36 cellular contexts compared by ENCODE assay signal in genomic region chr1:209500993-209501392, GRCh38.
DNase-seq lines count a peak whose midpoint lies in the region; ATAC-seq, FAIRE-seq and TF ChIP-seq lines count a peak whose summit lies in the region.
"Had no signal": no experiment of that assay in that cellular context is flagged by ENCODE, and none has a peak within 500 bp of the region (broad histone marks: within the 10 kb centered on the region; RNA-seq: fewer than 3 reads in every experiment).

No MANE protein-coding gene starts in this region.

- H3K9me2 ChIP-seq in HCT116 (ENCODE audit: insufficient read depth), result no peaks in the 10 kb centered on the region

- TF ChIP-seq CTCF in HepG2 (CRISPR knock-in tag; IDR thresholded peaks at IDR 0.05), result no peak
- TF ChIP-seq CTCF in right lobe of liver (IDR thresholded peaks at IDR 0.05), result no peak
- TF ChIP-seq CTCF in HCT116 (IDR thresholded peaks at IDR 0.05 in 2 of 3, conservative IDR thresholded peaks at IDR 0.05 in 1 of 3; ENCODE audit: borderline replicate concordance in 1 of 3, insufficient read depth in 1 of 3, low read depth in 2 of 3, low read length in 2 of 3), result no peak
- TF ChIP-seq CTCF in HEK293 (tag by site-specific recombination; IDR thresholded peaks at IDR 0.05), result no peak
- TF ChIP-seq CTCF in K562 (IDR thresholded peaks at IDR 0.05 in 2 of 3, conservative IDR thresholded peaks at IDR 0.05 in 1 of 3; ENCODE audit: insufficient read depth in 2 of 3, low read depth in 1 of 3, low read length in 3 of 3), result no peak
- TF ChIP-seq CTCF in Caco-2 (IDR thresholded peaks at IDR 0.05; ENCODE audit: insufficient read depth in 1 of 2, low read depth in 1 of 2, low read length in 1 of 2, severe bottlenecking in 1 of 2, unreplicated experiment in 1 of 2), result no peak

- H3K4me3 ChIP-seq in HepG2 (replicated peaks in 1 of 3; ENCODE audit: insufficient read depth in 1 of 3, low read depth in 2 of 3, low read length in 3 of 3) (no peak overlapping the region), right lobe of liver (no peak overlapping the region), HCT116 (replicated peaks in 1 of 2; ENCODE audit: low read depth in 1 of 2, low read length in 2 of 2) (no peak overlapping the region), HEK293 (ENCODE audit: low read depth, low read length) (no peak overlapping the region), K562 (no peak overlapping the region), Caco-2 (ENCODE audit: low read depth, low read length) (no peak overlapping the region)
- H3K4me3 ChIP-seq: A549; BLaER1; BLaER1 treated with 17β-estradiol and CSF1 and Interleukin-3, amounts not matched to agents 10 nM and 100 nM had no signal

- FAIRE-seq in HepG2 (lab: Jason Lieb, UNC) (no peak), K562 (lab: Jason Lieb, UNC) (no peak)
- FAIRE-seq: A204.1, A549, D721Med had no signal

- H3K9me3 ChIP-seq in HepG2 (ENCODE audit: low read length) (peaks cover 38% of the 10 kb centered on the region), right lobe of liver (peaks cover 0 to 5% (median 0%) of the 10 kb centered on the region in 4 donors), HCT116 (ENCODE audit: control insufficient read depth in 1 of 2, insufficient read depth in 1 of 2, low read depth in 1 of 2, low read length in 2 of 2) (no peaks in the 10 kb centered on the region), HEK293 (ENCODE audit: control insufficient read depth, insufficient read depth, low read depth, low read length) (no peaks in the 10 kb centered on the region), K562 (replicated peaks; ENCODE audit: control insufficient read depth, insufficient read depth, low read depth, low read length) (no peaks in the 10 kb centered on the region), Caco-2 (peaks cover 15% of the 10 kb centered on the region)
- H3K9me3 ChIP-seq: BE2C had no signal

- BruUV-seq in HepG2 (replicated peaks; lab: Mats Ljungman, UMichigan) (no TSS peak), HCT116 (replicated peaks; lab: Mats Ljungman, UMichigan) (no TSS peak), K562 (replicated peaks; lab: Mats Ljungman, UMichigan) (no TSS peak), Caco-2 (replicated peaks; lab: Mats Ljungman, UMichigan) (no TSS peak)

- no peaks in the 10 kb centered on the region for H3K4me1 ChIP-seq in HepG2 (ENCODE audit: insufficient read depth, low read length)
- no peaks in the 10 kb centered on the region for H3K4me1 ChIP-seq in right lobe of liver
- no peaks in the 10 kb centered on the region for H3K4me1 ChIP-seq in HCT116 (ENCODE audit: control insufficient read depth in 1 of 2, insufficient read depth in 2 of 2, low read length in 2 of 2)
- H3K4me1 ChIP-seq in HEK293 (ENCODE audit: control insufficient read depth, insufficient read depth, low read length), result no peaks in the 10 kb centered on the region
- H3K4me1 ChIP-seq in K562 (replicated peaks in 1 of 2; ENCODE audit: control insufficient read depth in 2 of 2, insufficient read depth in 2 of 2, low read length in 2 of 2), result no peaks in the 10 kb centered on the region
- H3K4me1 ChIP-seq in Caco-2, result no peaks in the 10 kb centered on the region
- H3K4me1 ChIP-seq: A549, BE2C had no signal

- H3K36me3 ChIP-seq in HepG2 (replicated peaks in 1 of 2; ENCODE audit: control insufficient read depth in 1 of 2, insufficient read depth in 2 of 2, low read length in 2 of 2) (no peaks in the 10 kb centered on the region), right lobe of liver (no peaks in the 10 kb centered on the region), HCT116 (ENCODE audit: control insufficient read depth in 1 of 2, insufficient read depth in 2 of 2, low read length in 2 of 2) (no peaks in the 10 kb centered on the region), HEK293 (ENCODE audit: control insufficient read depth in 2 of 2, insufficient read depth in 1 of 2, low read length in 2 of 2) (no peaks in the 10 kb centered on the region), K562 (ENCODE audit: control insufficient read depth, insufficient read depth, low read length) (no peaks in the 10 kb centered on the region), Caco-2 (ENCODE audit: control insufficient read depth, insufficient read depth, low read length) (no peaks in the 10 kb centered on the region)
- H3K36me3 ChIP-seq: BE2C, BLaER1 had no signal

- H3K27ac Mint-ChIP-seq in Caco-2 (ENCODE audit: unreplicated experiment), result no peak overlapping the region
- H3K27ac Mint-ChIP-seq: B cell; CD14-positive monocyte; CD4-positive, alpha-beta T cell; CD4-positive, CD25-positive, alpha-beta regulatory T cell; CD8-positive, alpha-beta memory T cell; CD8-positive, alpha-beta T cell had no signal

- no peak overlapping the region for H2AFZ ChIP-seq in HepG2 (ENCODE audit: low read length)
- H2AFZ ChIP-seq in HCT116 (ENCODE audit: low read depth, low read length, poor library complexity, severe bottlenecking), result no peak overlapping the region
- no peak overlapping the region for H2AFZ ChIP-seq in K562 (ENCODE audit: low read depth, low read length)

- H3K27me3 Mint-ChIP-seq in Caco-2 (ENCODE audit: insufficient read depth, unreplicated experiment), result peaks cover 3% of the 10 kb centered on the region
- H3K27me3 Mint-ChIP-seq: CD4-positive, CD25-positive, alpha-beta regulatory T cell had no signal

- no peak for TF ChIP-seq EP300 in HepG2 (IDR thresholded peaks at IDR 0.05; ENCODE audit: low read depth in 2 of 2, low read length in 2 of 2)
- no peak for TF ChIP-seq EP300 in HepG2 (CRISPR knock-in tag; IDR thresholded peaks at IDR 0.05; ENCODE audit: borderline replicate concordance)
- TF ChIP-seq EP300 in K562 (IDR thresholded peaks at IDR 0.05; ENCODE audit: low read length), result no peak

- ATAC-seq in HepG2 (no peak), right lobe of liver (no peak), HCT116 (no peak), K562 (no peak), HG03045 (IDR thresholded peaks at IDR 0.05; ENCODE audit: unreplicated experiment) (no peak)
- ATAC-seq: A549; CD8-positive, alpha-beta T cell had no signal

- H3K36me3 Mint-ChIP-seq in Caco-2 (ENCODE audit: insufficient read depth, unreplicated experiment), result no peaks in the 10 kb centered on the region
- H3K36me3 Mint-ChIP-seq: CD14-positive monocyte; CD4-positive, CD25-positive, alpha-beta regulatory T cell; CD8-positive, alpha-beta memory T cell; CD8-positive, alpha-beta T cell had no signal

- RAD21 ChIA-PET in HCT116 (lab: Charles Lee; ENCODE audit: low non-redundant PET in 1 of 2, low total read pairs in 2 of 2, uncharacterized antibody in 2 of 2, unreplicated experiment in 2 of 2), result no interaction called here

- H3K9ac ChIP-seq in HepG2 (ENCODE audit: insufficient read depth, low read depth, low read length) (no peak overlapping the region), HCT116 (ENCODE audit: low read length) (no peak overlapping the region), K562 (ENCODE audit: insufficient read depth in 1 of 2, low read depth in 2 of 2, low read length in 2 of 2) (no peak overlapping the region)
- H3K9ac ChIP-seq: BLaER1; BLaER1 treated with 17β-estradiol and CSF1 and Interleukin-3, amounts not matched to agents 10 nM and 100 nM had no signal

- CTCF ChIA-PET in HepG2 (lab: Yijun Ruan, JAX; ENCODE audit: low intra/inter-chr PET ratio, low total read pairs) (no interaction called here), HCT116 (lab: Charles Lee) (no interaction called here), HEK293 (lab: Yijun Ruan, JAX) (interaction anchor here (0.6 to 1.1 kb wide), 3 partner anchors 58 to 779 kb away, joined by 3 read pairs; no protein-coding TSS in a partner anchor), K562 (lab: Yijun Ruan, JAX; ENCODE audit: low intra/inter-chr PET ratio) (no interaction called here), Caco-2 (lab: Charles Lee) (no interaction called here)

- TF ChIP-seq POLR2A in HepG2 (IDR thresholded peaks at IDR 0.05; ENCODE audit: insufficient read depth in 1 of 2, low read depth in 2 of 2, low read length in 2 of 2) (no peak), right lobe of liver (IDR thresholded peaks at IDR 0.05) (no peak), HCT116 (IDR thresholded peaks at IDR 0.05; ENCODE audit: borderline replicate concordance, extremely low read depth, insufficient read depth, insufficient read length) (no peak), K562 (conservative IDR thresholded peaks at IDR 0.05) (no peak)

- DNase-seq in HepG2 (ENCODE audit: low spot score) (no peak), right lobe of liver (no peak), HCT116 (ENCODE audit: low read depth, low spot score) (no peak), K562 (ENCODE audit: extremely low read depth in 1 of 4, low spot score in 3 of 4) (no peak), Caco-2 (no peak)
- no peak for DNase-seq in activated CD4-positive, CD25-positive, alpha-beta regulatory T cell (lab: John Stamatoyannopoulos, UW)
- DNase-seq: 8988T; ACHN; AML-193; BE2C; C1 segment of cervical spinal cord; Calu3; CD4-positive, alpha-beta memory T cell; CD4-positive, alpha-beta T cell; CD4-positive, CD25-positive, alpha-beta regulatory T cell; CD8-positive, alpha-beta memory T cell; CD8-positive, alpha-beta T cell; COR-L47; DMS 273 treated with DMSO at 0.1 percent for 48 hours; DMS153; DMS53; DMS79; DMS79 treated with DMSO at 0.1 percent for 48 hours; DND-41; EL had no signal

- H3K4me3 Mint-ChIP-seq in Caco-2 (ENCODE audit: unreplicated experiment), result no peak overlapping the region
- H3K4me3 Mint-ChIP-seq: B cell; CD14-positive monocyte; CD4-positive, alpha-beta memory T cell; CD4-positive, alpha-beta T cell; CD4-positive, CD25-positive, alpha-beta regulatory T cell; CD8-positive, alpha-beta memory T cell; CD8-positive, alpha-beta T cell had no signal

- in situ Hi-C loops in HepG2 (cut with HindIII; ENCODE audit: extremely low pct_ligation_motif_present, low pct_unique_long_range_greater_than_20kb), result no loop called here
- in situ Hi-C loops in K562 (cut with MboI), result no loop called here

- POLR2A ChIA-PET in HepG2 (lab: Yijun Ruan, JAX), result no interaction called here
- POLR2A ChIA-PET in HCT116 (lab: Charles Lee), result no interaction called here
- POLR2A ChIA-PET in HEK293 (lab: Yijun Ruan, JAX), result no interaction called here
- POLR2A ChIA-PET in K562 (lab: Yijun Ruan, JAX), result interaction anchor here (1.2 kb wide), 1 partner anchor 11 kb away, joined by 3 read pairs; no protein-coding TSS in a partner anchor
- POLR2A ChIA-PET in Caco-2 (lab: Charles Lee), result no interaction called here

- no peaks in the 10 kb centered on the region for H3K9me1 ChIP-seq in K562 (ENCODE audit: control insufficient read depth, insufficient read depth, low read length)

- H4K20me1 ChIP-seq in HepG2 (ENCODE audit: insufficient read depth, low read length) (no peaks in the 10 kb centered on the region), HCT116 (ENCODE audit: insufficient read depth) (no peaks in the 10 kb centered on the region), K562 (replicated peaks; ENCODE audit: control insufficient read depth, insufficient read depth, low read length) (no peaks in the 10 kb centered on the region)
- H4K20me1 ChIP-seq: BLaER1; BLaER1 treated with 17β-estradiol and CSF1 and Interleukin-3, amounts not matched to agents 10 nM and 100 nM had no signal

- intact Hi-C loops in HepG2 (cut with micrococcal nuclease; ENCODE audit: unreplicated experiment), result no loop called here
- intact Hi-C loops in right lobe of liver (cut with DNase I), result no loop called here
- intact Hi-C loops in HCT116 (cut with micrococcal nuclease), result no loop called here
- intact Hi-C loops in K562 (cut with micrococcal nuclease), result no loop called here
- intact Hi-C loops in Caco-2 (cut with micrococcal nuclease; ENCODE audit: unreplicated experiment), result no loop called here

- no peaks in the 10 kb centered on the region for H3K4me1 Mint-ChIP-seq in Caco-2 (ENCODE audit: low read depth, unreplicated experiment)
- H3K4me1 Mint-ChIP-seq: B cell; CD14-positive monocyte; CD4-positive, alpha-beta memory T cell; CD4-positive, CD25-positive, alpha-beta regulatory T cell; CD8-positive, alpha-beta memory T cell had no signal

- WGBS in HepG2 (ENCODE audit: low lambda C conversion rate), result 0% methylated on average over 1 of the region's 1 CpG
- 77% methylated on average over 1 of the region's 1 CpG for WGBS in right lobe of liver (ENCODE audit: insufficient coverage, low coverage, low lambda C conversion rate, missing lambda C conversion rate)
- 0% methylated on average over 1 of the region's 1 CpG for WGBS in K562 (ENCODE audit: insufficient coverage, low coverage, missing lambda C conversion rate)

- H3K9me3 Mint-ChIP-seq in Caco-2 (ENCODE audit: unreplicated experiment), result peaks cover 41% of the 10 kb centered on the region

- TF ChIP-seq RAD21 in HepG2 (CRISPR knock-in tag; IDR thresholded peaks at IDR 0.05), result no peak
- TF ChIP-seq RAD21 in HCT116 (IDR thresholded peaks at IDR 0.05; ENCODE audit: low read depth), result no peak
- TF ChIP-seq RAD21 in K562 (CRISPR knock-in tag; conservative IDR thresholded peaks at IDR 0.05 in 1 of 2, IDR thresholded peaks at IDR 0.05 in 1 of 2), result no peak

- H3K4me2 ChIP-seq in HepG2 (ENCODE audit: low read depth, low read length) (no peak overlapping the region), HCT116 (ENCODE audit: low read length) (no peak overlapping the region), K562 (ENCODE audit: insufficient read depth, low read length) (no peak overlapping the region)
- H3K4me2 ChIP-seq: A549 had no signal

- H3K27ac ChIP-seq in HepG2 (ENCODE audit: extremely low read length, insufficient read depth, low read length) (no peak overlapping the region), right lobe of liver (no peak overlapping the region), HCT116 (ENCODE audit: low read depth, low read length) (no peak overlapping the region), HEK293 (ENCODE audit: extremely low read depth, low read depth, low read length) (no peak overlapping the region), K562 (ENCODE audit: extremely low read depth, low read depth, low read length) (no peak overlapping the region)
- H3K27ac ChIP-seq: 22Rv1; A549; BLaER1; BLaER1 treated with 17β-estradiol and CSF1 and Interleukin-3, amounts not matched to agents 10 nM and 100 nM; C4-2B had no signal

- H3K27me3 ChIP-seq in HepG2 (ENCODE audit: control insufficient read depth in 1 of 2, insufficient read depth in 2 of 2, low read length in 2 of 2) (no peaks in the 10 kb centered on the region), right lobe of liver (no peaks in the 10 kb centered on the region), HCT116 (ENCODE audit: insufficient read depth, low read length) (no peaks in the 10 kb centered on the region), K562 (ENCODE audit: control insufficient read depth in 2 of 2, insufficient read depth in 2 of 2, low read length in 2 of 2) (no peaks in the 10 kb centered on the region), Caco-2 (replicated peaks; ENCODE audit: control insufficient read depth, insufficient read depth, low read length) (no peaks in the 10 kb centered on the region)
- H3K27me3 ChIP-seq: BE2C; BLaER1; BLaER1 treated with 17β-estradiol and CSF1 and Interleukin-3, amounts not matched to agents 10 nM and 100 nM had no signal

- H3K79me2 ChIP-seq in HepG2 (ENCODE audit: insufficient read depth, low read length) (no peaks in the 10 kb centered on the region), HCT116 (ENCODE audit: insufficient read depth, low read length) (no peaks in the 10 kb centered on the region), K562 (ENCODE audit: control insufficient read depth, insufficient read depth, low read length) (no peaks in the 10 kb centered on the region)
